ENCODE assay signal across 8 cellular contexts in the genomic region with DNA sequence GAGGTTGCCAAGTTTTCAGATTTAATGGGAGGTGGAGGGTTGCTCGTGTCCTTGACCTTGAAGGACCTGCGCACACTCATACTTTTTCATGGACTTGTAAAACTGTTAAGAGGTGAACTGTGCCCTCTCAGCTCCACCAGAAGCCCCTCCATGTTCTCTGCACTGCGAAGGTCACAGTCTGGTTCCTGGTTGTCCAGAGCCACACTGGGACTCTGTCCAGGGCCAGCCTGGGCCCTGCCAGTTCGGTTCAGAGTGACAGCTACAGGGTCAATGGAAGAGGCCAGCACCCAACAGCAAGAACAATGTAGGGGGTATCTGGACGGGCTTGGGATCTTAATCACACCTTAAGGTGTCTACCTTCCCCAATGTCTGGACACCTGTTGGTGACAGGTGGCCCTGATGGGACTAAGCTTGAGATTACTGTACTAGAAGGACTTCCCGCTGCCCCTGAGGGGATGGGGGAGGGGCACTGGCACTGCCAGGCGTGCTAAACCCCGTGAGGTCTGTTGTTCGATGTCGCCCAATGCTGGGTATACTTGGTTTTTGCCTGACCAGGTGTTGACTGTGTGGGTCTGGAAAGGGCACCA. TPM values are rescaled to one million over a fixed set of nuclear protein-coding genes. Genes with fewer than 3 reads are reported as not detected.
DNase-seq lines count a peak whose midpoint lies in the region; ATAC-seq and TF ChIP-seq lines count a peak whose summit lies in the region.

No MANE protein-coding gene starts in this region.

- TF ChIP-seq CTCF in left ventricle myocardium inferior (IDR thresholded peaks at IDR 0.05; ENCODE audit: borderline replicate concordance) (no peak), psoas muscle (IDR thresholded peaks at IDR 0.05) (no peak)

- H3K27ac ChIP-seq in left ventricle myocardium inferior (replicated peaks) (peak overlapping the region; percentile 85), psoas muscle (peak overlapping the region; percentile 48)

- H3K4me3 ChIP-seq in GM08714 (ENCODE audit: low read length), result peak overlapping the region; percentile 11; the same call in 1 of the 2 replicates
- peak overlapping the region; percentile 63 for H3K4me3 ChIP-seq in left ventricle myocardium inferior
- H3K4me3 ChIP-seq in psoas muscle, result peak overlapping the region; percentile 55

- intact Hi-C loops in left ventricle myocardium inferior (cut with micrococcal nuclease) (no loop called here), psoas muscle (cut with DNase I) (no loop called here)

- H3K9me3 ChIP-seq in left ventricle myocardium inferior (replicated peaks), result peaks cover 16% of the 10 kb centered on the region
- H3K9me3 ChIP-seq in psoas muscle, result peaks cover 4% of the 10 kb centered on the region

- H3K4me1 ChIP-seq in left ventricle myocardium inferior, result peaks cover 29% of the 10 kb centered on the region
- H3K4me1 ChIP-seq in psoas muscle, result peaks cover 11% of the 10 kb centered on the region

- WGBS in psoas muscle, 3 donors, result 43 to 51% (median 46%) methylated on average over 10 of the region's 10 CpGs

- no peaks in the 10 kb centered on the region for H3K27me3 Mint-ChIP-seq in activated T-cell treated with anti-CD3 and anti-CD28 coated beads, Interleukin-2, amount 50 U/mL, for 72 hours (ENCODE audit: low read depth)

- no peak for DNase-seq in activated T-cell treated with anti-CD3 and anti-CD28 coated beads, Interleukin-2, amount 50 U/mL, for 72 hours
- no peak for DNase-seq in left ventricle myocardium inferior
- DNase-seq in psoas muscle, result no peak
- DNase-seq in glomerular visceral epithelial cell (ENCODE audit: extremely low spot score), result no peak
- DNase-seq in Ammon's horn (ENCODE audit: low spot score), result no peak
- DNase-seq in AML-193 (lab: John Stamatoyannopoulos, UW), result no peak

- no peaks in the 10 kb centered on the region for H3K36me3 Mint-ChIP-seq in activated T-cell treated with anti-CD3 and anti-CD28 coated beads, Interleukin-2, amount 50 U/mL, for 72 hours (ENCODE audit: insufficient read depth in 2 of 2)

- peak overlapping the region; percentile 93 for H3K27ac Mint-ChIP-seq in activated T-cell treated with anti-CD3 and anti-CD28 coated beads, Interleukin-2, amount 50 U/mL, for 72 hours

- H3K4me1 Mint-ChIP-seq in activated T-cell treated with anti-CD3 and anti-CD28 coated beads, Interleukin-2, amount 50 U/mL, for 72 hours (ENCODE audit: low read depth), result peaks cover 45% of the 10 kb centered on the region

- peak overlapping the region; percentile 84 to 88 for H3K4me3 Mint-ChIP-seq in activated T-cell treated with anti-CD3 and anti-CD28 coated beads, Interleukin-2, amount 50 U/mL, for 72 hours

- no peak for ATAC-seq in activated T-cell treated with anti-CD3 and anti-CD28 coated beads, Interleukin-2, amount 50 U/mL, for 72 hours (replicated peaks in 1 of 2)
- peak in 3 of 4 donors; percentile 5 to 26 (median 19) for ATAC-seq in psoas muscle
- no peak for ATAC-seq in GM18502 (IDR thresholded peaks at IDR 0.05; ENCODE audit: poor library complexity, unreplicated experiment)

- H3K27me3 ChIP-seq in left ventricle myocardium inferior (ENCODE audit: low read depth) (no peaks in the 10 kb centered on the region), psoas muscle (ENCODE audit: insufficient read depth in 3 of 3, low read length in 2 of 3) (no peaks in the 10 kb centered on the region)

- H3K36me3 ChIP-seq in left ventricle myocardium inferior (no peaks in the 10 kb centered on the region), psoas muscle (ENCODE audit: insufficient read depth in 1 of 2, low read depth in 1 of 2) (no peaks in the 10 kb centered on the region)

- no peaks in the 10 kb centered on the region for H3K9me3 Mint-ChIP-seq in activated T-cell treated with anti-CD3 and anti-CD28 coated beads, Interleukin-2, amount 50 U/mL, for 72 hours

RNA-seq across cellular contexts. Expression of a gene that starts 34.7 kb away (rescaled TPM):
- total RNA-seq in activated T-cell treated with anti-CD3 and anti-CD28 coated beads, Interleukin-2, amount 50 U/mL, for 72 hours, result not detected
- total RNA-seq in left ventricle myocardium inferior (not detected), psoas muscle (under 1 TPM in 1 of 4 donors, not detected in 3; 0.16 TPM)
- polyA plus RNA-seq in psoas muscle, result under 1 TPM; 0.04 to 0.64 (median 0.07) TPM

RNA-seq across cellular contexts. Expression of a gene that starts 59.8 kb away (rescaled TPM):
- total RNA-seq in activated T-cell treated with anti-CD3 and anti-CD28 coated beads, Interleukin-2, amount 50 U/mL, for 72 hours, result 10 to 100 TPM; 67.2 to 77.6 TPM
- 89.6 TPM for total RNA-seq in left ventricle myocardium inferior
- total RNA-seq in psoas muscle, result 100 to 1,000 TPM in 3 of 4 donors, 10 to 100 TPM in 1; 95.1 to 123 (median 110) TPM
- 100 to 1,000 TPM in 2 of 3 donors, 10 to 100 TPM in 1; 87.1 to 191 (median 114) TPM for polyA plus RNA-seq in psoas muscle

Comparison
In these comparisons a context has a peak if more than half of its experiments do, and no peak if none do; other contexts are left out.
1. H3K4me3 ChIP-seq: peak in every context shown above with its lines; median percentile 63 in left ventricle myocardium inferior; 55 in psoas muscle; 11 in GM08714.
2. ATAC-seq: peak in psoas muscle (3 of 4); none in activated T-cell treated with anti-CD3 and anti-CD28 coated beads, Interleukin-2, amount 50 U/mL, for 72 hours (0 of 2) and GM18502 (single experiment).